1 cellular context compared by ENCODE assay signal in the genomic region with DNA sequence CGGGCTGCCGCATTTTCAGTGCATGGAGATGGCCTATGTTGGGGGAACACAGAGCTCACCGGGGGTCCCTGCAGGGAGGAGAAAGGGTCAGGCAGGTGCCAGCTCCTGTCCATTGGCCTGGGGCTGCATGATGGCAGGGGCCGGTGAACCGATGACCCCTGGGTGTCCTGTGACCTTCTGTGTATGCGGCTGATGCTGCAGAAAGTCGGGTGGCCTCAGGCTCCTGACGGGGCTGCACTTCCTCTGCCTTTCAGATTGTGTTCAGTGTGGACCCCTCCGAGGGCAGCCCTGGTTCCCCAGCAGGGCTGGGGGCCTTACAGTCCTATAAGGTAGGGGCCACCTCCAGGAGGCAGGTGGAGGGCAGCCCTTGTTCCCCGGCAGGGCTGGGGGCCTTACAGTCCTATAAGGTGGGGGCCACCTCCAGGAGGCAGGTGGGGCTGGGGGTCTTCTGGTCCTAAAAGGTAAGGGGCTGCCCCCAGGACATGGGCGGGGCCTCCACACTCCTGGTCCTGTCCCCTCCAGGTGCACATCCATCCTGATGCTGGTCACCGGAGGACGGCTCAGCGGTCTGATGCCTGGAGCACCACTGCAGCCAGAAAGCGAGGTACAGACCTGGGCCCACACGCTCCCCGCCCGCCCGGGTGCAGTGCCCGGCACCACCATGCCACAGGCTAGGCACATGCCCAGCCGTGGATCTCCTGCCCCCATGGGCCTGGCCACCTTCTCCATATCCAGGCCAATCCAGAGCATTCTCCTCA.
TF ChIP-seq lines count a peak whose summit lies in the region.

No MANE protein-coding gene starts in this region.

TF ChIP-seq in IMR-90, 13 proteins besides CTCF, POLR2A, EP300 and RAD21:
- no peak for TF ChIP-seq MXI1 (IDR thresholded peaks at IDR 0.05; ENCODE audit: borderline replicate concordance, low read depth, low read length)
- no peak for TF ChIP-seq SMC3 (IDR thresholded peaks at IDR 0.05; ENCODE audit: low read depth, low read length)
- TF ChIP-seq RFX5 (IDR thresholded peaks at IDR 0.05; ENCODE audit: low read depth, low read length): no peak
- TF ChIP-seq RCOR1 (IDR thresholded peaks at IDR 0.05; ENCODE audit: insufficient replicate concordance, low read length): no peak
